Comparison of ENCODE assay signal across 8 cellular contexts in genomic region chr9:137188490-137189296, GRCh38. TPM values are rescaled to one million over a fixed set of nuclear protein-coding genes. Genes with fewer than 3 reads are reported as not detected.
DNase-seq lines count a peak whose midpoint lies in the region; ATAC-seq, FAIRE-seq and TF ChIP-seq lines count a peak whose summit lies in the region.

Gene ANAPC2, minus strand, starts transcription at chr9:137188560. Its CDS starts 28 bp downstream, at chr9:137188532.
Gene SSNA1, plus strand, starts transcription at chr9:137188676. Its CDS starts 51 bp downstream, at chr9:137188727.

- no peaks in the 10 kb centered on the region for H3K9me3 Mint-ChIP-seq in activated CD4-positive, alpha-beta T cell treated with anti-CD3 and anti-CD28 coated beads, Interleukin-2, amount 10 ng/mL, durations not matched to agents 7 days and 5 days

- intact Hi-C loops in HepG2 (cut with micrococcal nuclease; ENCODE audit: unreplicated experiment), result loop anchor here (1.0 to 2.0 kb wide), 3 partner anchors 16 to 38 kb away; partner anchors contain the start of genes NDOR1, RNF224 and TMEM203

- H3K27me3 ChIP-seq in BJ (ENCODE audit: control insufficient read depth, insufficient read depth, low read length) (no peaks in the 10 kb centered on the region), HepG2 (ENCODE audit: control insufficient read depth in 1 of 2, insufficient read depth in 2 of 2, low read length in 2 of 2) (no peaks in the 10 kb centered on the region)

- peak; percentile 50 for DNase-seq in BJ (ENCODE audit: low read depth)
- DNase-seq in NCI-H526 treated with DMSO at 0.1 percent for 48 hours (lab: John Stamatoyannopoulos, UW), result peak; percentile 50
- peak; percentile 92 for DNase-seq in activated CD4-positive, alpha-beta T cell treated with anti-CD3 and anti-CD28 coated beads, Interleukin-2, amount 10 ng/mL, durations not matched to agents 7 days and 5 days
- peak; percentile 82 for DNase-seq in dedifferentiated amniotic fluid mesenchymal stem cell (ENCODE audit: extremely low spot score)
- DNase-seq in HepG2 (ENCODE audit: low spot score), result peak; percentile 85
- DNase-seq in stimulated activated CD4-positive, alpha-beta T cell treated with anti-CD3 and anti-CD28 coated beads, Interleukin-4, amount 100 ng/mL, for 1 hour, result peak; percentile 95

- H3K27ac Mint-ChIP-seq in activated CD4-positive, alpha-beta T cell treated with anti-CD3 and anti-CD28 coated beads, Interleukin-2, amount 10 ng/mL, durations not matched to agents 7 days and 5 days, result peak within 1 kb of the TSS; percentile 95

- H3K4me3 ChIP-seq in BJ (ENCODE audit: low read depth, low read length) (peak within 1 kb of the TSS; percentile 98), HepG2 (replicated peaks in 1 of 3; ENCODE audit: insufficient read depth in 1 of 3, low read depth in 2 of 3, low read length in 3 of 3) (peak within 1 kb of the TSS; percentile 84 to 99 (median 97))

- whole genome bisulfite sequencing in HepG2 (ENCODE audit: low lambda C conversion rate), result 2% methylated on average over 25 of the region's 98 CpGs

- TF ChIP-seq RAD21 in HepG2 (CRISPR knock-in tag; IDR thresholded peaks at IDR 0.05), result peak; percentile 92

- peak within 1 kb of the TSS; percentile 81 for H3K27ac ChIP-seq in HepG2 (ENCODE audit: extremely low read length, insufficient read depth, low read length)

- peaks cover 33% of the 10 kb centered on the region for H3K36me3 ChIP-seq in BJ (ENCODE audit: control insufficient read depth, insufficient read depth, low read length)
- H3K36me3 ChIP-seq in HepG2 (replicated peaks in 1 of 2; ENCODE audit: control insufficient read depth in 1 of 2, insufficient read depth in 2 of 2, low read length in 2 of 2), result peaks cover 17 to 28% of the 10 kb centered on the region in 2 experiments; a peak in 3 of 5 replicates

- TF ChIP-seq EP300 in HepG2 (IDR thresholded peaks at IDR 0.05; ENCODE audit: low read depth in 2 of 2, low read length in 2 of 2) (peak in 1 of 2 experiments; percentile 18; a peak in 1 of 4 replicates), HepG2 (CRISPR knock-in tag; IDR thresholded peaks at IDR 0.05; ENCODE audit: borderline replicate concordance) (peak; percentile 71; the same call in 1 of the 2 replicates)

- in situ Hi-C loops in HepG2 (cut with HindIII; ENCODE audit: extremely low pct_ligation_motif_present, low pct_unique_long_range_greater_than_20kb), result loop anchor here (5.0 kb wide), 1 partner anchor 39 kb away; the partner anchor contains the start of genes CYSRT1 and RNF224

- H3K36me3 Mint-ChIP-seq in activated CD4-positive, alpha-beta T cell treated with anti-CD3 and anti-CD28 coated beads, Interleukin-2, amount 10 ng/mL, durations not matched to agents 7 days and 5 days (ENCODE audit: low read depth), result peaks cover 3% of the 10 kb centered on the region

- TF ChIP-seq CTCF in BJ (IDR thresholded peaks at IDR 0.05; ENCODE audit: insufficient read depth, low read depth, low read length), result peak; percentile 60
- peak; percentile 88 for TF ChIP-seq CTCF in HepG2 (CRISPR knock-in tag; IDR thresholded peaks at IDR 0.05)

- BruUV-seq in HepG2 (replicated peaks; lab: Mats Ljungman, UMichigan), result TSS peak; percentile 85

- POLR2A ChIA-PET in BJ (lab: Charles Lee) (interaction anchor here (0.6 to 0.9 kb wide), 4 partner anchors 11 to 389 kb away, joined by 3 to 11 read pairs (median 4); no protein-coding TSS in a partner anchor), HepG2 (lab: Yijun Ruan, JAX) (interaction anchor here (0.8 to 3.8 kb wide), 28 partner anchors 10 to 133 kb away, joined by 3 to 52 read pairs (median 7); partner anchors contain the start of genes MAN1B1, NDOR1, NELFB and RNF208)
- POLR2A ChIA-PET in activated CD4-positive, alpha-beta T cell treated with anti-CD3 and anti-CD28 coated beads, Interleukin-2, amount 10 ng/mL, durations not matched to agents 7 days and 5 days (lab: Charles Lee), result interaction anchor here (1.1 to 1.6 kb wide), 2 partner anchors 12 to 16 kb away, joined by 4 to 5 read pairs; partner anchors contain the start of gene TPRN

- no peaks in the 10 kb centered on the region for H3K9me3 ChIP-seq in HepG2 (ENCODE audit: low read length)

- H3K27me3 Mint-ChIP-seq in activated CD4-positive, alpha-beta T cell treated with anti-CD3 and anti-CD28 coated beads, Interleukin-2, amount 10 ng/mL, durations not matched to agents 7 days and 5 days, result no peaks in the 10 kb centered on the region

- H4K20me1 ChIP-seq in HepG2 (ENCODE audit: insufficient read depth, low read length), result no peaks in the 10 kb centered on the region

- peak within 1 kb of the TSS; percentile 87 for H3K9ac ChIP-seq in HepG2 (ENCODE audit: insufficient read depth, low read depth, low read length)

- H3K79me2 ChIP-seq in HepG2 (ENCODE audit: insufficient read depth, low read length), result peaks cover 26% of the 10 kb centered on the region

- H3K4me2 ChIP-seq in HepG2 (ENCODE audit: low read depth, low read length), result peak within 1 kb of the TSS; percentile 94

- H2AFZ ChIP-seq in HepG2 (ENCODE audit: low read length), result no peak within 1 kb of the TSS

- peaks cover 34% of the 10 kb centered on the region for H3K4me1 Mint-ChIP-seq in activated CD4-positive, alpha-beta T cell treated with anti-CD3 and anti-CD28 coated beads, Interleukin-2, amount 10 ng/mL, durations not matched to agents 7 days and 5 days

- TF ChIP-seq POLR2A in GM19193 (IDR thresholded peaks at IDR 0.05; ENCODE audit: extremely low read depth, insufficient read depth, insufficient read length) (peak; percentile 94), HepG2 (IDR thresholded peaks at IDR 0.05; ENCODE audit: insufficient read depth in 1 of 2, low read depth in 2 of 2, low read length in 2 of 2) (peak in 1 of 2 experiments; percentile 41; a peak in 1 of 4 replicates)

- ATAC-seq in HG03439 (IDR thresholded peaks at IDR 0.05; ENCODE audit: unreplicated experiment) (peak; percentile 75), HepG2 (peak; percentile 84)

- H3K4me3 Mint-ChIP-seq in activated CD4-positive, alpha-beta T cell treated with anti-CD3 and anti-CD28 coated beads, Interleukin-2, amount 10 ng/mL, durations not matched to agents 7 days and 5 days, result peak within 1 kb of the TSS; percentile 96

- peaks cover 28% of the 10 kb centered on the region for H3K4me1 ChIP-seq in HepG2 (ENCODE audit: insufficient read depth, low read length)

- CTCF ChIA-PET in BJ (lab: Yijun Ruan, JAX) (interaction anchor here (0.6 to 1.5 kb wide), 8 partner anchors 10 to 407 kb away, joined by 3 to 8 read pairs (median 3); partner anchors contain the start of gene RNF224), HepG2 (lab: Yijun Ruan, JAX; ENCODE audit: low intra/inter-chr PET ratio, low total read pairs) (interaction anchor here (0.8 to 2.6 kb wide), 4 partner anchors 11 to 74 kb away, joined by 3 to 19 read pairs (median 10); partner anchors contain the start of gene RNF224)
- CTCF ChIA-PET in activated CD4-positive, alpha-beta T cell treated with anti-CD3 and anti-CD28 coated beads, Interleukin-2, amount 10 ng/mL, durations not matched to agents 7 days and 5 days (lab: Charles Lee), result interaction anchor here (1.2 to 2.6 kb wide), 9 partner anchors 10 to 142 kb away, joined by 3 to 11 read pairs (median 6); partner anchors contain the start of genes NDOR1, TMEM203, TMEM210 and TPRN

- peak; percentile 30 for FAIRE-seq in HepG2 (lab: Jason Lieb, UNC)

RNA-seq across cellular contexts. Expression of gene ANAPC2, which starts in this region (rescaled TPM):
- polyA plus RNA-seq in BJ (2011; rRNA removed) (14.6 and 25.5 TPM in 2 replicates), HepG2 (2011; rRNA removed) (15.4 and 21.6 TPM in 2 replicates)
- 16.0 and 18.5 TPM in 2 replicates for polyA minus RNA-seq in BJ (2011; rRNA and poly(A)+ RNA removed)
- total RNA-seq in activated CD4-positive, alpha-beta T cell treated with anti-CD3 and anti-CD28 coated beads, Interleukin-2, amount 10 ng/mL, durations not matched to agents 7 days and 5 days, result 10 to 100 TPM; 61.3 to 76.1 TPM
- 7.4 and 12.3 TPM in 2 replicates for total RNA-seq in HepG2 (2016; rRNA removed; fragmentation: Illumina TruSeq; extraction: Trizol)
- total RNA-seq in HepG2 (2016; cell fraction: cytosol; rRNA removed; fragmentation: Illumina TruSeq; extraction: Trizol; ENCODE audit: low read depth), result 22.4 and 23.5 TPM in 2 replicates
- 6.6 and 15.0 TPM in 2 replicates for total RNA-seq in HepG2 (2016; cell fraction: insoluble cytoplasmic fraction; rRNA removed; fragmentation: Illumina TruSeq; extraction: Trizol)
- 6.3 and 6.7 TPM in 2 replicates for total RNA-seq in HepG2 (2016; cell fraction: membrane; rRNA removed; fragmentation: Illumina TruSeq; extraction: Trizol)
- 17.6 and 21.6 TPM in 2 replicates for total RNA-seq in HepG2 (2016; cell fraction: nucleus; rRNA removed; fragmentation: Illumina TruSeq; extraction: Trizol)
- polyA plus RNA-seq in HepG2 (2011; cell fraction: cytosol; rRNA removed), result 5.4 and 9.8 TPM in 2 replicates
- polyA plus RNA-seq in HepG2 (2011; cell fraction: nucleus; rRNA removed), result 144 and 175 TPM in 2 replicates
- polyA plus RNA-seq in HepG2 (2012), result 13.6 and 16.6 TPM in 2 replicates
- polyA plus RNA-seq in HepG2 (2016; cell fraction: cytosol; fragmentation: Illumina TruSeq; extraction: Trizol; ENCODE audit: low read depth), result 2.4 and 3.3 TPM in 2 replicates
- 11.2 and 14.3 TPM in 2 replicates for polyA plus RNA-seq in HepG2 (2016; cell fraction: insoluble cytoplasmic fraction; fragmentation: Illumina TruSeq; extraction: Trizol; ENCODE audit: low read depth)
- 4.1 TPM in 2 replicates for polyA plus RNA-seq in HepG2 (2016; cell fraction: membrane; fragmentation: Illumina TruSeq; extraction: Trizol; ENCODE audit: low read depth)
- polyA plus RNA-seq in HepG2 (2016; cell fraction: nucleus; fragmentation: Illumina TruSeq; extraction: Trizol; ENCODE audit: insufficient read depth, low read depth), result 64.9 and 72.0 TPM in 2 replicates
- polyA minus RNA-seq in HepG2 (2011; rRNA and poly(A)+ RNA removed; ENCODE audit: low replicate concordance), result 27.3 and 55.4 TPM in 2 replicates
- 14.7 and 17.5 TPM in 2 replicates for polyA minus RNA-seq in HepG2 (2011; cell fraction: cytosol; rRNA and poly(A)+ RNA removed)
- polyA minus RNA-seq in HepG2 (2011; cell fraction: nucleus; rRNA and poly(A)+ RNA removed), result 33.0 and 36.8 TPM in 2 replicates

RNA-seq across cellular contexts. Expression of gene SSNA1, which starts in this region (rescaled TPM):
- polyA plus RNA-seq in BJ (2011; rRNA removed), result 53.8 and 81.4 TPM in 2 replicates
- polyA minus RNA-seq in BJ (2011; rRNA and poly(A)+ RNA removed), result 17.3 and 17.5 TPM in 2 replicates
- total RNA-seq in activated CD4-positive, alpha-beta T cell treated with anti-CD3 and anti-CD28 coated beads, Interleukin-2, amount 10 ng/mL, durations not matched to agents 7 days and 5 days, result 10 to 100 TPM; 74.8 to 81.3 TPM
- total RNA-seq in HepG2 (2016; rRNA removed; fragmentation: Illumina TruSeq; extraction: Trizol), result 41.2 and 49.4 TPM in 2 replicates
- total RNA-seq in HepG2 (2016; cell fraction: cytosol; rRNA removed; fragmentation: Illumina TruSeq; extraction: Trizol; ENCODE audit: low read depth), result 92.0 and 105 TPM in 2 replicates
- 41.5 and 51.7 TPM in 2 replicates for total RNA-seq in HepG2 (2016; cell fraction: insoluble cytoplasmic fraction; rRNA removed; fragmentation: Illumina TruSeq; extraction: Trizol)
- 94.3 and 110 TPM in 2 replicates for total RNA-seq in HepG2 (2016; cell fraction: membrane; rRNA removed; fragmentation: Illumina TruSeq; extraction: Trizol)
- total RNA-seq in HepG2 (2016; cell fraction: nucleus; rRNA removed; fragmentation: Illumina TruSeq; extraction: Trizol), result 19.3 TPM in 2 replicates
- 35.9 and 44.8 TPM in 2 replicates for polyA plus RNA-seq in HepG2 (2011; rRNA removed)
- 38.7 and 58.7 TPM in 2 replicates for polyA plus RNA-seq in HepG2 (2011; cell fraction: cytosol; rRNA removed)
- polyA plus RNA-seq in HepG2 (2011; cell fraction: nucleus; rRNA removed), result 26.1 and 28.6 TPM in 2 replicates
- 18.0 and 31.4 TPM in 2 replicates for polyA plus RNA-seq in HepG2 (2012)
- polyA plus RNA-seq in HepG2 (2016; cell fraction: cytosol; fragmentation: Illumina TruSeq; extraction: Trizol; ENCODE audit: low read depth), result 109 and 132 TPM in 2 replicates
- 49.3 and 50.3 TPM in 2 replicates for polyA plus RNA-seq in HepG2 (2016; cell fraction: insoluble cytoplasmic fraction; fragmentation: Illumina TruSeq; extraction: Trizol; ENCODE audit: low read depth)
- polyA plus RNA-seq in HepG2 (2016; cell fraction: membrane; fragmentation: Illumina TruSeq; extraction: Trizol; ENCODE audit: low read depth), result 89.4 and 104 TPM in 2 replicates
- 39.2 and 44.3 TPM in 2 replicates for polyA plus RNA-seq in HepG2 (2016; cell fraction: nucleus; fragmentation: Illumina TruSeq; extraction: Trizol; ENCODE audit: insufficient read depth, low read depth)
- polyA minus RNA-seq in HepG2 (2011; rRNA and poly(A)+ RNA removed; ENCODE audit: low replicate concordance), result 18.2 and 39.2 TPM in 2 replicates
- 12.4 and 13.8 TPM in 2 replicates for polyA minus RNA-seq in HepG2 (2011; cell fraction: cytosol; rRNA and poly(A)+ RNA removed)
- polyA minus RNA-seq in HepG2 (2011; cell fraction: nucleus; rRNA and poly(A)+ RNA removed), result 4.1 TPM in 2 replicates

Comparison
In these comparisons a context has a peak if more than half of its experiments do, and no peak if none do; other contexts are left out.
1. Peak in every context shown above with its lines: DNase-seq, ATAC-seq, H3K4me3 ChIP-seq and H3K27ac ChIP-seq.